ENCODE assay signal across 21 cellular contexts in the genomic region with DNA sequence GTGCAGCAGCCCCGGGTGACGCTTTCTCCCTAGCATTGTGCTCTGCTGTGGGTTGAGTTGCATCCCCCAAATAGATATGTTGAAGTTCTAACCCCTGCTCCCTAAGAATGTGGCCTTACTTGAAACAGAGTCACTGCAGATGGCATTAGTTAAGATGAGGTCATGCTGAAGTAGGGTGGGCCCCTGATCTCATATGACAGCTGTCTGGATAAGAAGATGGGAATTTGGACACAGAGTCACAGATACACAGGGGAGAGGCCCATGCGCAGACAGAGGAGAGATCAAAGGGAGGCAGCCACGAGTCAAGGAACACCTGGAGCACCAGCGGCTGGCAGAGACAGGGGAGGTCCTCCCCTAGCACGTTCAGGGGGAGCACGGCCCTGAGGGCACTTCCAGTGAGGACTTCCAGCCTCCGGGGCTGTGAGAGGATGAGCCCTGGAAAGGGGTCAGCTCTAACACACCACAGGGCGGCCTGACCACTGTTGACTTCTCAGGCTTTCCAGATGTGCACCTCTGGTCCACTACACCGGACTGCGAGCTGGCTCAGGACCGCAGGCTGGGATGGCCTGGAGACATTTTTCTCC. TPM values are rescaled to one million over a fixed set of nuclear protein-coding genes. Genes with fewer than 3 reads are reported as not detected.
"Had no signal": no experiment of that assay in that cellular context is flagged by ENCODE, and none has a peak within 500 bp of the region (broad histone marks: within the 10 kb centered on the region; RNA-seq: fewer than 3 reads in every experiment).

No MANE protein-coding gene starts in this region.

- ATAC-seq: activated T-cell treated with anti-CD3 and anti-CD28 coated beads, Interleukin-2, amount 50 U/mL, for 4 hours; gastroesophageal sphincter; heart right ventricle; mucosa of descending colon; pancreas; right lobe of liver; SK-N-SH treated with all-trans-retinoic acid at 6 μM for 48 hours; stimulated activated naive B cell treated with anti-CD40 and anti-IgM and Interleukin-4, amounts not matched to agents 10 μg/mL and 1 μg/mL and 100 μg/mL, for 72 hours; upper lobe of right lung had no signal

- H3K27ac Mint-ChIP-seq: memory B cell; stimulated activated naive B cell treated with anti-CD40 and anti-IgM and Interleukin-4, amounts not matched to agents 10 μg/mL and 1 μg/mL and 100 μg/mL, for 72 hours had no signal

- H3K4me3 ChIP-seq: cardiac muscle cell, gastroesophageal sphincter, heart right ventricle, mucosa of descending colon, pancreas, right lobe of liver, upper lobe of right lung had no signal

- FAIRE-seq: pancreas had no signal

- H3K4me3 Mint-ChIP-seq: activated naive CD4-positive, alpha-beta T cell treated with anti-CD3 and anti-CD28 coated beads, Interleukin-2, amount 10 ng/mL, durations not matched to agents 7 days and 5 days; activated T-cell treated with anti-CD3 and anti-CD28 coated beads, Interleukin-2, amount 50 U/mL, for 4 hours; memory B cell; stimulated activated naive B cell treated with anti-CD40 and anti-IgM and Interleukin-4, amounts not matched to agents 10 μg/mL and 1 μg/mL and 100 μg/mL, for 72 hours had no signal

- H3K36me3 ChIP-seq: cardiac muscle cell, gastroesophageal sphincter, pancreas, right lobe of liver, upper lobe of right lung had no signal

- H3K27me3 Mint-ChIP-seq: activated naive CD4-positive, alpha-beta T cell treated with anti-CD3 and anti-CD28 coated beads, Interleukin-2, amount 10 ng/mL, durations not matched to agents 7 days and 5 days; memory B cell had no signal

- H3K9me3 ChIP-seq: gastroesophageal sphincter, heart right ventricle, mucosa of descending colon, pancreas, right lobe of liver, upper lobe of right lung had no signal

- H3K36me3 Mint-ChIP-seq: activated naive CD4-positive, alpha-beta T cell treated with anti-CD3 and anti-CD28 coated beads, Interleukin-2, amount 10 ng/mL, durations not matched to agents 7 days and 5 days had no signal

- H3K9me3 Mint-ChIP-seq: activated naive CD4-positive, alpha-beta T cell treated with anti-CD3 and anti-CD28 coated beads, Interleukin-2, amount 10 ng/mL, durations not matched to agents 7 days and 5 days; activated T-cell treated with anti-CD3 and anti-CD28 coated beads, Interleukin-2, amount 50 U/mL, for 4 hours; memory B cell; stimulated activated naive B cell treated with anti-CD40 and anti-IgM and Interleukin-4, amounts not matched to agents 10 μg/mL and 1 μg/mL and 100 μg/mL, for 72 hours had no signal

- H3K27ac ChIP-seq: cardiac muscle cell, gastroesophageal sphincter, pancreas, right lobe of liver, upper lobe of right lung had no signal

- H3K4me1 ChIP-seq: right lobe of liver had no signal

- DNase-seq: activated CD4-positive, alpha-beta T cell treated with anti-CD3 and anti-CD28 coated beads, Interleukin-2, amount 50 U/mL, for 1 hour; activated CD8-positive, alpha-beta memory T cell treated with anti-CD3 and anti-CD28 coated beads, Interleukin-2, amount 50 U/mL, for 4 hours; activated naive CD4-positive, alpha-beta T cell treated with anti-CD3 and anti-CD28 coated beads, Interleukin-2, amount 10 ng/mL, durations not matched to agents 7 days and 5 days; activated T-cell treated with anti-CD3 and anti-CD28 coated beads, Interleukin-2, amount 50 U/mL, for 4 hours; dermis blood vessel endothelial cell; heart right ventricle; kidney glomerular epithelial cell; mucosa of descending colon; naive B cell; stimulated activated naive B cell treated with anti-CD40 and anti-IgM and Interleukin-4, amounts not matched to agents 10 μg/mL and 1 μg/mL and 100 μg/mL, for 72 hours; T-helper 1 cell; T1000; upper lobe of right lung had no signal

- H3K27me3 ChIP-seq: cardiac muscle cell, gastroesophageal sphincter, heart right ventricle, pancreas, right lobe of liver, upper lobe of right lung had no signal

RNA-seq across cellular contexts. Expression of gene ABCG1, which starts 46.4 kb away (rescaled TPM):
- total RNA-seq: epithelial cell of proximal tubule had no signal

RNA-seq across cellular contexts. Expression of gene TFF3, which starts 49.9 kb away (rescaled TPM):
- total RNA-seq: cardiac muscle cell, pulmonary artery endothelial cell had no signal
